ENCODE assay signal across 1 cellular context in genomic region chr4:176413171-176413570, GRCh38.
TF ChIP-seq lines count a peak whose summit lies in the region.

No MANE protein-coding gene starts in this region.

TF ChIP-seq in GM12878, 131 proteins besides CTCF, POLR2A, EP300 and RAD21 (continued from another document):
- TF ChIP-seq, protein P1, sequence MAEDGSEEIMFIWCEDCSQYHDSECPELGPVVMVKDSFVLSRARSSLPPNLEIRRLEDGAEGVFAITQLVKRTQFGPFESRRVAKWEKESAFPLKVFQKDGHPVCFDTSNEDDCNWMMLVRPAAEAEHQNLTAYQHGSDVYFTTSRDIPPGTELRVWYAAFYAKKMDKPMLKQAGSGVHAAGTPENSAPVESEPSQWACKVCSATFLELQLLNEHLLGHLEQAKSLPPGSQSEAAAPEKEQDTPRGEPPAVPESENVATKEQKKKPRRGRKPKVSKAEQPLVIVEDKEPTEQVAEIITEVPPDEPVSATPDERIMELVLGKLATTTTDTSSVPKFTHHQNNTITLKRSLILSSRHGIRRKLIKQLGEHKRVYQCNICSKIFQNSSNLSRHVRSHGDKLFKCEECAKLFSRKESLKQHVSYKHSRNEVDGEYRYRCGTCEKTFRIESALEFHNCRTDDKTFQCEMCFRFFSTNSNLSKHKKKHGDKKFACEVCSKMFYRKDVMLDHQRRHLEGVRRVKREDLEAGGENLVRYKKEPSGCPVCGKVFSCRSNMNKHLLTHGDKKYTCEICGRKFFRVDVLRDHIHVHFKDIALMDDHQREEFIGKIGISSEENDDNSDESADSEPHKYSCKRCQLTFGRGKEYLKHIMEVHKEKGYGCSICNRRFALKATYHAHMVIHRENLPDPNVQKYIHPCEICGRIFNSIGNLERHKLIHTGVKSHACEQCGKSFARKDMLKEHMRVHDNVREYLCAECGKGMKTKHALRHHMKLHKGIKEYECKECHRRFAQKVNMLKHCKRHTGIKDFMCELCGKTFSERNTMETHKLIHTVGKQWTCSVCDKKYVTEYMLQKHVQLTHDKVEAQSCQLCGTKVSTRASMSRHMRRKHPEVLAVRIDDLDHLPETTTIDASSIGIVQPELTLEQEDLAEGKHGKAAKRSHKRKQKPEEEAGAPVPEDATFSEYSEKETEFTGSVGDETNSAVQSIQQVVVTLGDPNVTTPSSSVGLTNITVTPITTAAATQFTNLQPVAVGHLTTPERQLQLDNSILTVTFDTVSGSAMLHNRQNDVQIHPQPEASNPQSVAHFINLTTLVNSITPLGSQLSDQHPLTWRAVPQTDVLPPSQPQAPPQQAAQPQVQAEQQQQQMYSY (CRISPR knock-in tag; IDR thresholded peaks at IDR 0.05) = no peak
- TF ChIP-seq MEF2A (IDR thresholded peaks at IDR 0.05; ENCODE audit: insufficient read depth, low read depth, low read length) (0 out of 2 replicates have a peak, but pooled peaks have one; percentile 46), IKZF2 (IDR thresholded peaks at IDR 0.05) (0 out of 4 replicates have a peak, but pooled peaks of 1 of the 2 experiments have one; percentile 18), ATF2 (IDR thresholded peaks at IDR 0.05; ENCODE audit: low read length) (peak; percentile 94), GATAD2B (conservative IDR thresholded peaks at IDR 0.05; ENCODE audit: low read depth) (peak; percentile 97), RUNX3 (IDR thresholded peaks at IDR 0.05; ENCODE audit: low read length) (peak; percentile 65), CBFB (IDR thresholded peaks at IDR 0.05; ENCODE audit: low read depth) (no peak), TCF12 (IDR thresholded peaks at IDR 0.05; ENCODE audit: low read depth, low read length) (peak; percentile 40; the same call in 1 of the 2 replicates), HSF1 (IDR thresholded peaks at IDR 0.05; ENCODE audit: low read depth, low read length) (no peak), HCFC1 (IDR thresholded peaks at IDR 0.05; ENCODE audit: low read length) (no peak), IRF4 (IDR thresholded peaks at IDR 0.05; ENCODE audit: low read depth, low read length) (0 out of 2 replicates have a peak, but pooled peaks have one; percentile 18), SPI1 (IDR thresholded peaks at IDR 0.05; ENCODE audit: borderline replicate concordance, insufficient read depth, low read depth, low read length) (peak; percentile 95), SMC3 (IDR thresholded peaks at IDR 0.05; ENCODE audit: borderline replicate concordance, low read length) (peak; percentile 4; the same call in 1 of the 2 replicates)
- TF ChIP-seq, protein P2, sequence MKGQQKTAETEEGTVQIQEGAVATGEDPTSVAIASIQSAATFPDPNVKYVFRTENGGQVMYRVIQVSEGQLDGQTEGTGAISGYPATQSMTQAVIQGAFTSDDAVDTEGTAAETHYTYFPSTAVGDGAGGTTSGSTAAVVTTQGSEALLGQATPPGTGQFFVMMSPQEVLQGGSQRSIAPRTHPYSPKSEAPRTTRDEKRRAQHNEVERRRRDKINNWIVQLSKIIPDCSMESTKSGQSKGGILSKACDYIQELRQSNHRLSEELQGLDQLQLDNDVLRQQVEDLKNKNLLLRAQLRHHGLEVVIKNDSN (IDR thresholded peaks at IDR 0.05; ENCODE audit: borderline replicate concordance, extremely low read length, insufficient read depth, low read depth, low read length) = no peak
- TF ChIP-seq, protein P3, sequence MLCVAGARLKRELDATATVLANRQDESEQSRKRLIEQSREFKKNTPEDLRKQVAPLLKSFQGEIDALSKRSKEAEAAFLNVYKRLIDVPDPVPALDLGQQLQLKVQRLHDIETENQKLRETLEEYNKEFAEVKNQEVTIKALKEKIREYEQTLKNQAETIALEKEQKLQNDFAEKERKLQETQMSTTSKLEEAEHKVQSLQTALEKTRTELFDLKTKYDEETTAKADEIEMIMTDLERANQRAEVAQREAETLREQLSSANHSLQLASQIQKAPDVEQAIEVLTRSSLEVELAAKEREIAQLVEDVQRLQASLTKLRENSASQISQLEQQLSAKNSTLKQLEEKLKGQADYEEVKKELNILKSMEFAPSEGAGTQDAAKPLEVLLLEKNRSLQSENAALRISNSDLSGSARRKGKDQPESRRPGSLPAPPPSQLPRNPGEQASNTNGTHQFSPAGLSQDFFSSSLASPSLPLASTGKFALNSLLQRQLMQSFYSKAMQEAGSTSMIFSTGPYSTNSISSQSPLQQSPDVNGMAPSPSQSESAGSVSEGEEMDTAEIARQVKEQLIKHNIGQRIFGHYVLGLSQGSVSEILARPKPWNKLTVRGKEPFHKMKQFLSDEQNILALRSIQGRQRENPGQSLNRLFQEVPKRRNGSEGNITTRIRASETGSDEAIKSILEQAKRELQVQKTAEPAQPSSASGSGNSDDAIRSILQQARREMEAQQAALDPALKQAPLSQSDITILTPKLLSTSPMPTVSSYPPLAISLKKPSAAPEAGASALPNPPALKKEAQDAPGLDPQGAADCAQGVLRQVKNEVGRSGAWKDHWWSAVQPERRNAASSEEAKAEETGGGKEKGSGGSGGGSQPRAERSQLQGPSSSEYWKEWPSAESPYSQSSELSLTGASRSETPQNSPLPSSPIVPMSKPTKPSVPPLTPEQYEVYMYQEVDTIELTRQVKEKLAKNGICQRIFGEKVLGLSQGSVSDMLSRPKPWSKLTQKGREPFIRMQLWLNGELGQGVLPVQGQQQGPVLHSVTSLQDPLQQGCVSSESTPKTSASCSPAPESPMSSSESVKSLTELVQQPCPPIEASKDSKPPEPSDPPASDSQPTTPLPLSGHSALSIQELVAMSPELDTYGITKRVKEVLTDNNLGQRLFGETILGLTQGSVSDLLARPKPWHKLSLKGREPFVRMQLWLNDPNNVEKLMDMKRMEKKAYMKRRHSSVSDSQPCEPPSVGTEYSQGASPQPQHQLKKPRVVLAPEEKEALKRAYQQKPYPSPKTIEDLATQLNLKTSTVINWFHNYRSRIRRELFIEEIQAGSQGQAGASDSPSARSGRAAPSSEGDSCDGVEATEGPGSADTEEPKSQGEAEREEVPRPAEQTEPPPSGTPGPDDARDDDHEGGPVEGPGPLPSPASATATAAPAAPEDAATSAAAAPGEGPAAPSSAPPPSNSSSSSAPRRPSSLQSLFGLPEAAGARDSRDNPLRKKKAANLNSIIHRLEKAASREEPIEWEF (IDR thresholded peaks at IDR 0.05; ENCODE audit: insufficient replicate concordance, low read depth, low read length) = peak; percentile 93
- TF ChIP-seq, protein P4, sequence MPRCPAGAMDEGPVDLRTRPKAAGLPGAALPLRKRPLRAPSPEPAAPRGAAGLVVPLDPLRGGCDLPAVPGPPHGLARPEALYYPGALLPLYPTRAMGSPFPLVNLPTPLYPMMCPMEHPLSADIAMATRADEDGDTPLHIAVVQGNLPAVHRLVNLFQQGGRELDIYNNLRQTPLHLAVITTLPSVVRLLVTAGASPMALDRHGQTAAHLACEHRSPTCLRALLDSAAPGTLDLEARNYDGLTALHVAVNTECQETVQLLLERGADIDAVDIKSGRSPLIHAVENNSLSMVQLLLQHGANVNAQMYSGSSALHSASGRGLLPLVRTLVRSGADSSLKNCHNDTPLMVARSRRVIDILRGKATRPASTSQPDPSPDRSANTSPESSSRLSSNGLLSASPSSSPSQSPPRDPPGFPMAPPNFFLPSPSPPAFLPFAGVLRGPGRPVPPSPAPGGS (IDR thresholded peaks at IDR 0.05; ENCODE audit: borderline replicate concordance, insufficient read depth, low read depth, low read length, poor library complexity, severe bottlenecking) = peak; percentile 97
- TF ChIP-seq, protein P5, sequence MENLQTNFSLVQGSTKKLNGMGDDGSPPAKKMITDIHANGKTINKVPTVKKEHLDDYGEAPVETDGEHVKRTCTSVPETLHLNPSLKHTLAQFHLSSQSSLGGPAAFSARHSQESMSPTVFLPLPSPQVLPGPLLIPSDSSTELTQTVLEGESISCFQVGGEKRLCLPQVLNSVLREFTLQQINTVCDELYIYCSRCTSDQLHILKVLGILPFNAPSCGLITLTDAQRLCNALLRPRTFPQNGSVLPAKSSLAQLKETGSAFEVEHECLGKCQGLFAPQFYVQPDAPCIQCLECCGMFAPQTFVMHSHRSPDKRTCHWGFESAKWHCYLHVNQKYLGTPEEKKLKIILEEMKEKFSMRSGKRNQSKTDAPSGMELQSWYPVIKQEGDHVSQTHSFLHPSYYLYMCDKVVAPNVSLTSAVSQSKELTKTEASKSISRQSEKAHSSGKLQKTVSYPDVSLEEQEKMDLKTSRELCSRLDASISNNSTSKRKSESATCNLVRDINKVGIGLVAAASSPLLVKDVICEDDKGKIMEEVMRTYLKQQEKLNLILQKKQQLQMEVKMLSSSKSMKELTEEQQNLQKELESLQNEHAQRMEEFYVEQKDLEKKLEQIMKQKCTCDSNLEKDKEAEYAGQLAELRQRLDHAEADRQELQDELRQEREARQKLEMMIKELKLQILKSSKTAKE (IDR thresholded peaks at IDR 0.05; ENCODE audit: low read depth, poor library complexity, severe bottlenecking) = no peak
